In genomic region chr19:53103141-53103902, GRCh38 we compare ENCODE assay signal across 8 cellular contexts. TPM values are rescaled to one million over a fixed set of nuclear protein-coding genes. Genes with fewer than 3 reads are reported as not detected.
DNase-seq lines count a peak whose midpoint lies in the region; ATAC-seq, FAIRE-seq and TF ChIP-seq lines count a peak whose summit lies in the region.

ZNF160 (minus strand) TSS chr19:53103422; CDS start chr19:53086276, 17,146 bp downstream.

- TF ChIP-seq CTCF in VCaP (conservative IDR thresholded peaks at IDR 0.05) (no peak), breast epithelium (IDR thresholded peaks at IDR 0.05) (no peak)

- ATAC-seq in GM18858 (IDR thresholded peaks at IDR 0.05; ENCODE audit: unreplicated experiment) (peak; percentile 76), HG03095 (IDR thresholded peaks at IDR 0.05; ENCODE audit: unreplicated experiment) (peak; percentile 96)

- DNase-seq in NCI-H2171 treated with DMSO at 0.1 percent for 48 hours (lab: John Stamatoyannopoulos, UW) (peak; percentile 95), breast epithelium (ENCODE audit: low spot score in 2 of 2) (peak; percentile 96 to 98)

- H3K4me1 ChIP-seq in breast epithelium (peaks cover 0 to 6% of the 10 kb centered on the region in 2 donors), skeletal muscle tissue (ENCODE audit: control insufficient read depth in 3 of 3, insufficient read depth in 3 of 3, low read length in 3 of 3) (peaks cover 13 to 15% (median 14%) of the 10 kb centered on the region in 3 donors)

- H3K27ac ChIP-seq in VCaP (peak within 1 kb of the TSS; percentile 92), breast epithelium (peak within 1 kb of the TSS; percentile 89 to 96), skeletal muscle tissue (ENCODE audit: low read depth, low read length) (peak within 1 kb of the TSS; percentile 76)

- H3K27me3 ChIP-seq in breast epithelium (no peaks in the 10 kb centered on the region), skeletal muscle tissue (ENCODE audit: control insufficient read depth in 3 of 3, insufficient read depth in 3 of 3, low read length in 3 of 3) (no peaks in the 10 kb centered on the region)

- intact Hi-C loops in breast epithelium (cut with DNase I; ENCODE audit: low total_unique reads), result no loop called here

- H3K4me3 ChIP-seq in breast epithelium, result peak within 1 kb of the TSS; percentile 77 to 94 (median 79)
- H3K4me3 ChIP-seq in iPS-18c (ENCODE audit: insufficient read depth, low read depth, low read length), result peak within 1 kb of the TSS; percentile 98
- H3K4me3 ChIP-seq in skeletal muscle tissue (ENCODE audit: low read length in 3 of 3), result peak within 1 kb of the TSS; percentile 88 to 98 (median 94)

- peak within 1 kb of the TSS; percentile 83 to 96 (median 94) for H3K9ac ChIP-seq in skeletal muscle tissue (ENCODE audit: low read depth in 1 of 3, low read length in 3 of 3)

- H3K36me3 ChIP-seq in breast epithelium (no peaks in the 10 kb centered on the region), skeletal muscle tissue (ENCODE audit: control insufficient read depth in 3 of 3, insufficient read depth in 3 of 3, low read length in 3 of 3) (peaks cover 0 to 7% (median 4%) of the 10 kb centered on the region in 3 donors)

- FAIRE-seq in A204.1 (lab: Jason Lieb, UNC), result peak; percentile 91

- peaks cover 0 to 1% of the 10 kb centered on the region in 2 donors for H3K9me3 ChIP-seq in breast epithelium
- H3K9me3 ChIP-seq in iPS-18c (ENCODE audit: control insufficient read depth, insufficient read depth, low read length), result no peaks in the 10 kb centered on the region
- H3K9me3 ChIP-seq in skeletal muscle tissue (ENCODE audit: control insufficient read depth in 3 of 3, low read length in 3 of 3), result no peaks in the 10 kb centered on the region

- peak; percentile 53 for TF ChIP-seq POLR2A in breast epithelium (IDR thresholded peaks at IDR 0.05)

RNA-seq across cellular contexts. Expression of gene ZNF160, which starts in this region (rescaled TPM):
- total RNA-seq in breast epithelium, result 10 to 100 TPM; 34.9 to 87.2 (median 52.8) TPM
- total RNA-seq in skeletal muscle tissue, result 20.9 TPM

Comparison
In these comparisons a context has a peak if more than half of its experiments do, and no peak if none do; other contexts are left out.
1. Peak in every context shown above with its lines: DNase-seq, ATAC-seq, H3K4me3 ChIP-seq and H3K27ac ChIP-seq.